Comparison of ENCODE assay signal across 1 cellular context in the genomic region with DNA sequence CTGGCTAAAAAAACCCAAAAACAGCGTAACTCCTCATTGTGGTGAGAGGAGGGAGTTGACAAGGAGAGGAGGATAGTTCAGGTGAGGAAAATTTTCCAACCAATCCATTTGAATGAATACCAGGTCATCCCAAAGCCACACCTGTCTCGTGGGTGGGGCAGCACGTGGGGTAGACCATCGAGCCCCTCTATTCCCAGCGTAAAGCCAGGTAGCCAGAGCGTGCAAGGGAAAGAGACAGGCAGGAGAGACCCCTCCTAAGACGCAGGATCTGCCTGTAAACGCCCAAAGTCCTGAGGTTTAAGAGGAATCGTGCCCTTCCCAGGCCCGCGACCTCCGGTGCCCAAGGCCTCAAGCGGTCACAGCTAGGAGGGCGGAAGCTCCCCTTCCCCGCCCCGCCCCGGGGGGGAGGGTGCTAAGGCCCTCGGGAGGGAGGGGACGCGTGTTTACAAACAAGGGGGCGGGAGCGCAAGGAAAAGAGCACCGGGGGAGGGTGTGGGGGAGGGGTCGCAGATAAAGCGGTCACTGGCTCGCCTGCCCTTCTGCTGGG.
TF ChIP-seq lines count a peak whose summit lies in the region.

No MANE protein-coding gene starts in this region.

TF ChIP-seq in K562, 482 proteins besides CTCF, POLR2A, EP300 and RAD21 (continued from another document and continues in another):
- TF ChIP-seq, protein P1, sequence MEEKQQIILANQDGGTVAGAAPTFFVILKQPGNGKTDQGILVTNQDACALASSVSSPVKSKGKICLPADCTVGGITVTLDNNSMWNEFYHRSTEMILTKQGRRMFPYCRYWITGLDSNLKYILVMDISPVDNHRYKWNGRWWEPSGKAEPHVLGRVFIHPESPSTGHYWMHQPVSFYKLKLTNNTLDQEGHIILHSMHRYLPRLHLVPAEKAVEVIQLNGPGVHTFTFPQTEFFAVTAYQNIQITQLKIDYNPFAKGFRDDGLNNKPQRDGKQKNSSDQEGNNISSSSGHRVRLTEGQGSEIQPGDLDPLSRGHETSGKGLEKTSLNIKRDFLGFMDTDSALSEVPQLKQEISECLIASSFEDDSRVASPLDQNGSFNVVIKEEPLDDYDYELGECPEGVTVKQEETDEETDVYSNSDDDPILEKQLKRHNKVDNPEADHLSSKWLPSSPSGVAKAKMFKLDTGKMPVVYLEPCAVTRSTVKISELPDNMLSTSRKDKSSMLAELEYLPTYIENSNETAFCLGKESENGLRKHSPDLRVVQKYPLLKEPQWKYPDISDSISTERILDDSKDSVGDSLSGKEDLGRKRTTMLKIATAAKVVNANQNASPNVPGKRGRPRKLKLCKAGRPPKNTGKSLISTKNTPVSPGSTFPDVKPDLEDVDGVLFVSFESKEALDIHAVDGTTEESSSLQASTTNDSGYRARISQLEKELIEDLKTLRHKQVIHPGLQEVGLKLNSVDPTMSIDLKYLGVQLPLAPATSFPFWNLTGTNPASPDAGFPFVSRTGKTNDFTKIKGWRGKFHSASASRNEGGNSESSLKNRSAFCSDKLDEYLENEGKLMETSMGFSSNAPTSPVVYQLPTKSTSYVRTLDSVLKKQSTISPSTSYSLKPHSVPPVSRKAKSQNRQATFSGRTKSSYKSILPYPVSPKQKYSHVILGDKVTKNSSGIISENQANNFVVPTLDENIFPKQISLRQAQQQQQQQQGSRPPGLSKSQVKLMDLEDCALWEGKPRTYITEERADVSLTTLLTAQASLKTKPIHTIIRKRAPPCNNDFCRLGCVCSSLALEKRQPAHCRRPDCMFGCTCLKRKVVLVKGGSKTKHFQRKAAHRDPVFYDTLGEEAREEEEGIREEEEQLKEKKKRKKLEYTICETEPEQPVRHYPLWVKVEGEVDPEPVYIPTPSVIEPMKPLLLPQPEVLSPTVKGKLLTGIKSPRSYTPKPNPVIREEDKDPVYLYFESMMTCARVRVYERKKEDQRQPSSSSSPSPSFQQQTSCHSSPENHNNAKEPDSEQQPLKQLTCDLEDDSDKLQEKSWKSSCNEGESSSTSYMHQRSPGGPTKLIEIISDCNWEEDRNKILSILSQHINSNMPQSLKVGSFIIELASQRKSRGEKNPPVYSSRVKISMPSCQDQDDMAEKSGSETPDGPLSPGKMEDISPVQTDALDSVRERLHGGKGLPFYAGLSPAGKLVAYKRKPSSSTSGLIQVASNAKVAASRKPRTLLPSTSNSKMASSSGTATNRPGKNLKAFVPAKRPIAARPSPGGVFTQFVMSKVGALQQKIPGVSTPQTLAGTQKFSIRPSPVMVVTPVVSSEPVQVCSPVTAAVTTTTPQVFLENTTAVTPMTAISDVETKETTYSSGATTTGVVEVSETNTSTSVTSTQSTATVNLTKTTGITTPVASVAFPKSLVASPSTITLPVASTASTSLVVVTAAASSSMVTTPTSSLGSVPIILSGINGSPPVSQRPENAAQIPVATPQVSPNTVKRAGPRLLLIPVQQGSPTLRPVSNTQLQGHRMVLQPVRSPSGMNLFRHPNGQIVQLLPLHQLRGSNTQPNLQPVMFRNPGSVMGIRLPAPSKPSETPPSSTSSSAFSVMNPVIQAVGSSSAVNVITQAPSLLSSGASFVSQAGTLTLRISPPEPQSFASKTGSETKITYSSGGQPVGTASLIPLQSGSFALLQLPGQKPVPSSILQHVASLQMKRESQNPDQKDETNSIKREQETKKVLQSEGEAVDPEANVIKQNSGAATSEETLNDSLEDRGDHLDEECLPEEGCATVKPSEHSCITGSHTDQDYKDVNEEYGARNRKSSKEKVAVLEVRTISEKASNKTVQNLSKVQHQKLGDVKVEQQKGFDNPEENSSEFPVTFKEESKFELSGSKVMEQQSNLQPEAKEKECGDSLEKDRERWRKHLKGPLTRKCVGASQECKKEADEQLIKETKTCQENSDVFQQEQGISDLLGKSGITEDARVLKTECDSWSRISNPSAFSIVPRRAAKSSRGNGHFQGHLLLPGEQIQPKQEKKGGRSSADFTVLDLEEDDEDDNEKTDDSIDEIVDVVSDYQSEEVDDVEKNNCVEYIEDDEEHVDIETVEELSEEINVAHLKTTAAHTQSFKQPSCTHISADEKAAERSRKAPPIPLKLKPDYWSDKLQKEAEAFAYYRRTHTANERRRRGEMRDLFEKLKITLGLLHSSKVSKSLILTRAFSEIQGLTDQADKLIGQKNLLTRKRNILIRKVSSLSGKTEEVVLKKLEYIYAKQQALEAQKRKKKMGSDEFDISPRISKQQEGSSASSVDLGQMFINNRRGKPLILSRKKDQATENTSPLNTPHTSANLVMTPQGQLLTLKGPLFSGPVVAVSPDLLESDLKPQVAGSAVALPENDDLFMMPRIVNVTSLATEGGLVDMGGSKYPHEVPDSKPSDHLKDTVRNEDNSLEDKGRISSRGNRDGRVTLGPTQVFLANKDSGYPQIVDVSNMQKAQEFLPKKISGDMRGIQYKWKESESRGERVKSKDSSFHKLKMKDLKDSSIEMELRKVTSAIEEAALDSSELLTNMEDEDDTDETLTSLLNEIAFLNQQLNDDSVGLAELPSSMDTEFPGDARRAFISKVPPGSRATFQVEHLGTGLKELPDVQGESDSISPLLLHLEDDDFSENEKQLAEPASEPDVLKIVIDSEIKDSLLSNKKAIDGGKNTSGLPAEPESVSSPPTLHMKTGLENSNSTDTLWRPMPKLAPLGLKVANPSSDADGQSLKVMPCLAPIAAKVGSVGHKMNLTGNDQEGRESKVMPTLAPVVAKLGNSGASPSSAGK (IDR thresholded peaks at IDR 0.05), result peak; percentile 81
- TF ChIP-seq, protein P2, sequence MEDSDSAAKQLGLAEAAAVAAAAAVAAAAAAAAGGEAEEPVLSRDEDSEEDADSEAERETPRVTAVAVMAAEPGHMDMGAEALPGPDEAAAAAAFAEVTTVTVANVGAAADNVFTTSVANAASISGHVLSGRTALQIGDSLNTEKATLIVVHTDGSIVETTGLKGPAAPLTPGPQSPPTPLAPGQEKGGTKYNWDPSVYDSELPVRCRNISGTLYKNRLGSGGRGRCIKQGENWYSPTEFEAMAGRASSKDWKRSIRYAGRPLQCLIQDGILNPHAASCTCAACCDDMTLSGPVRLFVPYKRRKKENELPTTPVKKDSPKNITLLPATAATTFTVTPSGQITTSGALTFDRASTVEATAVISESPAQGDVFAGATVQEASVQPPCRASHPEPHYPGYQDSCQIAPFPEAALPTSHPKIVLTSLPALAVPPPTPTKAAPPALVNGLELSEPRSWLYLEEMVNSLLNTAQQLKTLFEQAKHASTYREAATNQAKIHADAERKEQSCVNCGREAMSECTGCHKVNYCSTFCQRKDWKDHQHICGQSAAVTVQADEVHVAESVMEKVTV (CRISPR knock-in tag; IDR thresholded peaks at IDR 0.05), result no peak
- TF ChIP-seq PPARD (CRISPR knock-in tag; IDR thresholded peaks at IDR 0.05) (no peak), NR2C1 (IDR thresholded peaks at IDR 0.05) (no peak), NR2C1 (tag; IDR thresholded peaks at IDR 0.05) (no peak), GABPA (tag; conservative IDR thresholded peaks at IDR 0.05; ENCODE audit: low read depth) (no peak), ZSCAN29 (IDR thresholded peaks at IDR 0.05) (peak; percentile 17; the same call in 1 of the 2 replicates), PYGO2 (tag; IDR thresholded peaks at IDR 0.05) (no peak), U2AF1 (optimal IDR thresholded peaks at IDR 0.05; ENCODE audit: low read depth, low read length) (no peak), HEY1 (CRISPR knock-in tag; IDR thresholded peaks at IDR 0.05; ENCODE audit: borderline replicate concordance) (no peak), KAT2B (IDR thresholded peaks at IDR 0.05; ENCODE audit: low read depth, low read length) (no peak), SPI1 (IDR thresholded peaks at IDR 0.05; ENCODE audit: borderline replicate concordance, low read depth, low read length) (peak; percentile 57; the same call in 1 of the 2 replicates), ETV1 (tag; conservative IDR thresholded peaks at IDR 0.05; ENCODE audit: low read depth) (peak; percentile 79), ZFP1 (CRISPR knock-in tag; IDR thresholded peaks at IDR 0.05) (no peak), RBM22 (IDR thresholded peaks at IDR 0.05; ENCODE audit: low read depth, low read length, poor library complexity, severe bottlenecking) (no peak), ZNF57 (CRISPR knock-in tag; IDR thresholded peaks at IDR 0.05) (no peak), ZNF75A (CRISPR knock-in tag; IDR thresholded peaks at IDR 0.05) (no peak), ZNF785 (CRISPR knock-in tag; IDR thresholded peaks at IDR 0.05) (no peak), TRIM28 (IDR thresholded peaks at IDR 0.05) (no peak), ZFX (CRISPR knock-in tag; IDR thresholded peaks at IDR 0.05) (peak; percentile 84), C11orf30 (IDR thresholded peaks at IDR 0.05; ENCODE audit: low read depth) (no peak), ZNF24 (IDR thresholded peaks at IDR 0.05) (no peak), SRSF9 (IDR thresholded peaks at IDR 0.05; ENCODE audit: borderline replicate concordance, low read depth, low read length) (no peak)
- TF ChIP-seq, protein P3, sequence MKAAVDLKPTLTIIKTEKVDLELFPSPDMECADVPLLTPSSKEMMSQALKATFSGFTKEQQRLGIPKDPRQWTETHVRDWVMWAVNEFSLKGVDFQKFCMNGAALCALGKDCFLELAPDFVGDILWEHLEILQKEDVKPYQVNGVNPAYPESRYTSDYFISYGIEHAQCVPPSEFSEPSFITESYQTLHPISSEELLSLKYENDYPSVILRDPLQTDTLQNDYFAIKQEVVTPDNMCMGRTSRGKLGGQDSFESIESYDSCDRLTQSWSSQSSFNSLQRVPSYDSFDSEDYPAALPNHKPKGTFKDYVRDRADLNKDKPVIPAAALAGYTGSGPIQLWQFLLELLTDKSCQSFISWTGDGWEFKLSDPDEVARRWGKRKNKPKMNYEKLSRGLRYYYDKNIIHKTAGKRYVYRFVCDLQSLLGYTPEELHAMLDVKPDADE (conservative IDR thresholded peaks at IDR 0.05; ENCODE audit: control insufficient read depth, low read depth, low read length), result no peak
- TF ChIP-seq, protein P4, sequence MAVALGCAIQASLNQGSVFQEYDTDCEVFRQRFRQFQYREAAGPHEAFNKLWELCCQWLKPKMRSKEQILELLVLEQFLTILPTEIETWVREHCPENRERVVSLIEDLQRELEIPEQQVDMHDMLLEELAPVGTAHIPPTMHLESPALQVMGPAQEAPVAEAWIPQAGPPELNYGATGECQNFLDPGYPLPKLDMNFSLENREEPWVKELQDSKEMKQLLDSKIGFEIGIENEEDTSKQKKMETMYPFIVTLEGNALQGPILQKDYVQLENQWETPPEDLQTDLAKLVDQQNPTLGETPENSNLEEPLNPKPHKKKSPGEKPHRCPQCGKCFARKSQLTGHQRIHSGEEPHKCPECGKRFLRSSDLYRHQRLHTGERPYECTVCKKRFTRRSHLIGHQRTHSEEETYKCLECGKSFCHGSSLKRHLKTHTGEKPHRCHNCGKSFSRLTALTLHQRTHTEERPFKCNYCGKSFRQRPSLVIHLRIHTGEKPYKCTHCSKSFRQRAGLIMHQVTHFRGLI (CRISPR knock-in tag; IDR thresholded peaks at IDR 0.05), result no peak
- TF ChIP-seq, protein P5, sequence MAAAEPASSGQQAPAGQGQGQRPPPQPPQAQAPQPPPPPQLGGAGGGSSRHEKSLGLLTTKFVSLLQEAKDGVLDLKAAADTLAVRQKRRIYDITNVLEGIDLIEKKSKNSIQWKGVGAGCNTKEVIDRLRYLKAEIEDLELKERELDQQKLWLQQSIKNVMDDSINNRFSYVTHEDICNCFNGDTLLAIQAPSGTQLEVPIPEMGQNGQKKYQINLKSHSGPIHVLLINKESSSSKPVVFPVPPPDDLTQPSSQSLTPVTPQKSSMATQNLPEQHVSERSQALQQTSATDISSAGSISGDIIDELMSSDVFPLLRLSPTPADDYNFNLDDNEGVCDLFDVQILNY (CRISPR knock-in tag; IDR thresholded peaks at IDR 0.05), result no peak
- TF ChIP-seq, protein P6, sequence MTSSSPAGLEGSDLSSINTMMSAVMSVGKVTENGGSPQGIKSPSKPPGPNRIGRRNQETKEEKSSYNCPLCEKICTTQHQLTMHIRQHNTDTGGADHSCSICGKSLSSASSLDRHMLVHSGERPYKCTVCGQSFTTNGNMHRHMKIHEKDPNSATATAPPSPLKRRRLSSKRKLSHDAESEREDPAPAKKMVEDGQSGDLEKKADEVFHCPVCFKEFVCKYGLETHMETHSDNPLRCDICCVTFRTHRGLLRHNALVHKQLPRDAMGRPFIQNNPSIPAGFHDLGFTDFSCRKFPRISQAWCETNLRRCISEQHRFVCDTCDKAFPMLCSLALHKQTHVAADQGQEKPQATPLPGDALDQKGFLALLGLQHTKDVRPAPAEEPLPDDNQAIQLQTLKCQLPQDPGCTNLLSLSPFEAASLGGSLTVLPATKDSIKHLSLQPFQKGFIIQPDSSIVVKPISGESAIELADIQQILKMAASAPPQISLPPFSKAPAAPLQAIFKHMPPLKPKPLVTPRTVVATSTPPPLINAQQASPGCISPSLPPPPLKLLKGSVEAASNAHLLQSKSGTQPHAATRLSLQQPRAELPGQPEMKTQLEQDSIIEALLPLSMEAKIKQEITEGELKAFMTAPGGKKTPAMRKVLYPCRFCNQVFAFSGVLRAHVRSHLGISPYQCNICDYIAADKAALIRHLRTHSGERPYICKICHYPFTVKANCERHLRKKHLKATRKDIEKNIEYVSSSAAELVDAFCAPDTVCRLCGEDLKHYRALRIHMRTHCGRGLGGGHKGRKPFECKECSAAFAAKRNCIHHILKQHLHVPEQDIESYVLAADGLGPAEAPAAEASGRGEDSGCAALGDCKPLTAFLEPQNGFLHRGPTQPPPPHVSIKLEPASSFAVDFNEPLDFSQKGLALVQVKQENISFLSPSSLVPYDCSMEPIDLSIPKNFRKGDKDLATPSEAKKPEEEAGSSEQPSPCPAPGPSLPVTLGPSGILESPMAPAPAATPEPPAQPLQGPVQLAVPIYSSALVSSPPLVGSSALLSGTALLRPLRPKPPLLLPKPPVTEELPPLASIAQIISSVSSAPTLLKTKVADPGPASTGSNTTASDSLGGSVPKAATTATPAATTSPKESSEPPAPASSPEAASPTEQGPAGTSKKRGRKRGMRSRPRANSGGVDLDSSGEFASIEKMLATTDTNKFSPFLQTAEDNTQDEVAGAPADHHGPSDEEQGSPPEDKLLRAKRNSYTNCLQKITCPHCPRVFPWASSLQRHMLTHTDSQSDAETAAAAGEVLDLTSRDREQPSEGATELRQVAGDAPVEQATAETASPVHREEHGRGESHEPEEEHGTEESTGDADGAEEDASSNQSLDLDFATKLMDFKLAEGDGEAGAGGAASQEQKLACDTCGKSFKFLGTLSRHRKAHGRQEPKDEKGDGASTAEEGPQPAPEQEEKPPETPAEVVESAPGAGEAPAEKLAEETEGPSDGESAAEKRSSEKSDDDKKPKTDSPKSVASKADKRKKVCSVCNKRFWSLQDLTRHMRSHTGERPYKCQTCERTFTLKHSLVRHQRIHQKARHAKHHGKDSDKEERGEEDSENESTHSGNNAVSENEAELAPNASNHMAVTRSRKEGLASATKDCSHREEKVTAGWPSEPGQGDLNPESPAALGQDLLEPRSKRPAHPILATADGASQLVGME (CRISPR knock-in tag; IDR thresholded peaks at IDR 0.05), result no peak
- TF ChIP-seq, protein P7, sequence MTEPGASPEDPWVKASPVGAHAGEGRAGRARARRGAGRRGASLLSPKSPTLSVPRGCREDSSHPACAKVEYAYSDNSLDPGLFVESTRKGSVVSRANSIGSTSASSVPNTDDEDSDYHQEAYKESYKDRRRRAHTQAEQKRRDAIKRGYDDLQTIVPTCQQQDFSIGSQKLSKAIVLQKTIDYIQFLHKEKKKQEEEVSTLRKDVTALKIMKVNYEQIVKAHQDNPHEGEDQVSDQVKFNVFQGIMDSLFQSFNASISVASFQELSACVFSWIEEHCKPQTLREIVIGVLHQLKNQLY (CRISPR knock-in tag; conservative IDR thresholded peaks at IDR 0.05), result no peak
